ENCODE assay signal across 8 cellular contexts in genomic region chr11:118789501-118790356, GRCh38. TPM values are rescaled to one million over a fixed set of nuclear protein-coding genes. Genes with fewer than 3 reads are reported as not detected.
DNase-seq lines count a peak whose midpoint lies in the region; ATAC-seq and TF ChIP-seq lines count a peak whose summit lies in the region.

No MANE protein-coding gene starts in this region.

- no peaks in the 10 kb centered on the region for H3K9me3 ChIP-seq in gastroesophageal sphincter

- no peak for TF ChIP-seq POLR2A in gastroesophageal sphincter (IDR thresholded peaks at IDR 0.05)

- peak overlapping the region; percentile 94 to 100 (median 98) for H3K27ac ChIP-seq in gastroesophageal sphincter

- peaks cover 0 to 6% of the 10 kb centered on the region in 2 donors for H3K36me3 ChIP-seq in gastroesophageal sphincter

- no peaks in the 10 kb centered on the region for H3K27me3 ChIP-seq in gastroesophageal sphincter

- H3K36me3 Mint-ChIP-seq in activated T-helper 2 cell treated with anti-CD3 and anti-CD28 coated beads, Interferon-gamma antibody, Interleukin-2, Interleukin-4, amounts not matched to agents 10 μg/mL and 5 μg/mL and 100 μg/mL, durations not matched to agents 14 hours and 24 hours and 36 hours (ENCODE audit: low read depth): peaks cover 36% of the 10 kb centered on the region

- no peak for DNase-seq in AG04449 (ENCODE audit: low read depth, low spot score)
- DNase-seq in NCI-H2029 treated with DMSO at 0.1 percent for 48 hours (lab: John Stamatoyannopoulos, UW): peak; percentile 29
- DNase-seq in activated T-helper 2 cell treated with anti-CD3 and anti-CD28 coated beads, Interferon-gamma antibody, Interleukin-2, Interleukin-4, amounts not matched to agents 10 μg/mL and 5 μg/mL and 100 μg/mL, durations not matched to agents 14 hours and 24 hours and 36 hours (ENCODE audit: low spot score): peak; percentile 30
- peak; percentile 81 for DNase-seq in pons (ENCODE audit: low spot score)

- H3K4me3 ChIP-seq in AG04449 (ENCODE audit: low read depth, low read length) (peak overlapping the region; percentile 82), GM08714 (ENCODE audit: low read length) (peak overlapping the region; percentile 91), gastroesophageal sphincter (peak overlapping the region; percentile 78 to 81)

- CTCF ChIA-PET in AG04449 (lab: Yijun Ruan, JAX): interaction anchor here (1.0 to 9.8 kb wide), 16 partner anchors 9 to 167 kb away, joined by 3 to 108 read pairs (median 4); partner anchors contain the start of genes BCL9L and UPK2

- H3K27me3 Mint-ChIP-seq in activated T-helper 2 cell treated with anti-CD3 and anti-CD28 coated beads, Interferon-gamma antibody, Interleukin-2, Interleukin-4, amounts not matched to agents 10 μg/mL and 5 μg/mL and 100 μg/mL, durations not matched to agents 14 hours and 24 hours and 36 hours (ENCODE audit: low read depth): no peaks in the 10 kb centered on the region

- peaks cover 36% of the 10 kb centered on the region for H3K4me1 Mint-ChIP-seq in activated T-helper 2 cell treated with anti-CD3 and anti-CD28 coated beads, Interferon-gamma antibody, Interleukin-2, Interleukin-4, amounts not matched to agents 10 μg/mL and 5 μg/mL and 100 μg/mL, durations not matched to agents 14 hours and 24 hours and 36 hours (ENCODE audit: low read depth)

- WGBS in gastroesophageal sphincter (ENCODE audit: low coverage in 1 of 2), 2 donors: 2% methylated on average over 11 to 18 of the region's 18 CpGs

- no peak for ATAC-seq in gastroesophageal sphincter
- ATAC-seq in HG03196 (IDR thresholded peaks at IDR 0.05; ENCODE audit: unreplicated experiment): no peak
- ATAC-seq in HG02884 (IDR thresholded peaks at IDR 0.05; ENCODE audit: unreplicated experiment): no peak

- no peak for TF ChIP-seq EP300 in gastroesophageal sphincter (IDR thresholded peaks at IDR 0.05)

- POLR2A ChIA-PET in AG04449 (lab: Yijun Ruan, JAX): interaction anchor here (0.6 to 4.4 kb wide), 6 partner anchors 94 to 257 kb away, joined by 3 to 49 read pairs (median 4); partner anchors contain the start of genes BCL9L and CXCR5

- H3K27ac Mint-ChIP-seq in activated T-helper 2 cell treated with anti-CD3 and anti-CD28 coated beads, Interferon-gamma antibody, Interleukin-2, Interleukin-4, amounts not matched to agents 10 μg/mL and 5 μg/mL and 100 μg/mL, durations not matched to agents 14 hours and 24 hours and 36 hours: peak overlapping the region; percentile 96

- H3K9me3 Mint-ChIP-seq in activated T-helper 2 cell treated with anti-CD3 and anti-CD28 coated beads, Interferon-gamma antibody, Interleukin-2, Interleukin-4, amounts not matched to agents 10 μg/mL and 5 μg/mL and 100 μg/mL, durations not matched to agents 14 hours and 24 hours and 36 hours: no peaks in the 10 kb centered on the region

- intact Hi-C loops in activated T-helper 2 cell treated with anti-CD3 and anti-CD28 coated beads, Interferon-gamma antibody, Interleukin-2, Interleukin-4, amounts not matched to agents 10 μg/mL and 5 μg/mL and 100 μg/mL, durations not matched to agents 14 hours and 24 hours and 36 hours (cut with micrococcal nuclease): loop anchor here (1.0 to 2.0 kb wide), 3 partner anchors 55 to 208 kb away; no protein-coding TSS in a partner anchor

- peak overlapping the region; percentile 97 for H3K4me3 Mint-ChIP-seq in activated T-helper 2 cell treated with anti-CD3 and anti-CD28 coated beads, Interferon-gamma antibody, Interleukin-2, Interleukin-4, amounts not matched to agents 10 μg/mL and 5 μg/mL and 100 μg/mL, durations not matched to agents 14 hours and 24 hours and 36 hours (ENCODE audit: low read depth)

- H3K4me1 ChIP-seq in gastroesophageal sphincter: peaks cover 5 to 70% (median 15%) of the 10 kb centered on the region in 3 donors

- no peak for TF ChIP-seq CTCF in AG04449 (IDR thresholded peaks at IDR 0.05; ENCODE audit: insufficient read depth, low read length, missing control alignments)
- TF ChIP-seq CTCF in gastroesophageal sphincter (IDR thresholded peaks at IDR 0.05): peak in 1 of 4 experiments; percentile 18

RNA-seq across cellular contexts. Expression of gene DDX6, which starts 1.2 kb away (rescaled TPM):
- 132 and 135 TPM in 2 replicates for total RNA-seq in activated T-helper 2 cell treated with anti-CD3 and anti-CD28 coated beads, Interferon-gamma antibody, Interleukin-2, Interleukin-4, amounts not matched to agents 10 μg/mL and 5 μg/mL and 100 μg/mL, durations not matched to agents 14 hours and 24 hours and 36 hours
- total RNA-seq in gastroesophageal sphincter: 100 to 1,000 TPM; 111 to 163 (median 116) TPM
